ENCODE assay signal across 8 cellular contexts in the genomic region with DNA sequence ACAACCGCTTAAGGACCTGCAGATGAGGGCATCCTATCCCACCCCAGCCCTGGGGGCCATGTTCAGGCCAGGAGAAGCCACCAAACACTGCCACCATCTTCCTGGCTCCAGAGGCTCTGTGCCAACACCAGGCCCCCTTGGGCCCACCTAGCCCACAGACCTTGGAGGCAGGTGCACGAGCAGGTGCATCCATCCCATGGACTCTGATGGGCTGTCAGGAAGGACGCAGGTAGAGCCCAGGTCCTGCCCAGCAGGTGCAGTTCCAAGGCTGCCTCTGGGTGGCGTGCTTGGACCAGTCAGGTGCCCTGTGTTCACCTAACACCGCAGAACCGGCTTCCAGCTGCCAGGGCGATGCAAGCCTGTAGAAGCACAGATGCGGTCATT. TPM values are rescaled to one million over a fixed set of nuclear protein-coding genes. Genes with fewer than 3 reads are reported as not detected.
A peak's percentile ranks its signal among the peaks of the same experiment; 100 is the strongest.
DNase-seq lines count a peak whose midpoint lies in the region; ATAC-seq and TF ChIP-seq lines count a peak whose summit lies in the region.

No MANE protein-coding gene starts in this region.

- H3K4me1 Mint-ChIP-seq in CD14-positive monocyte (no peaks in the 10 kb centered on the region), WTC11 (peaks cover 6% of the 10 kb centered on the region)
- peaks cover 5% of the 10 kb centered on the region in 2 donors for H3K4me1 Mint-ChIP-seq in effector memory CD8-positive, alpha-beta T cell (ENCODE audit: low read depth in 2 of 2)
- peaks cover 6% of the 10 kb centered on the region for H3K4me1 Mint-ChIP-seq in stimulated activated memory B cell treated with anti-CD40 and anti-IgM and Interleukin-4, amounts not matched to agents 10 μg/mL and 1 μg/mL and 100 μg/mL, for 72 hours

- no peak overlapping the region for H2AFZ ChIP-seq in osteoblast (ENCODE audit: low read length)

- no peak overlapping the region for H3K4me2 ChIP-seq in osteoblast (ENCODE audit: insufficient read depth, low read length)

- peak; percentile 99 for TF ChIP-seq RAD21 in Ishikawa (IDR thresholded peaks at IDR 0.05; ENCODE audit: low read depth)

- peaks cover 8% of the 10 kb centered on the region for H3K27me3 ChIP-seq in osteoblast (ENCODE audit: insufficient read depth, low read length)

- H3K27ac Mint-ChIP-seq in CD14-positive monocyte (no peak overlapping the region), WTC11 (no peak overlapping the region)
- no peak overlapping the region for H3K27ac Mint-ChIP-seq in effector memory CD8-positive, alpha-beta T cell
- H3K27ac Mint-ChIP-seq in stimulated activated memory B cell treated with anti-CD40 and anti-IgM and Interleukin-4, amounts not matched to agents 10 μg/mL and 1 μg/mL and 100 μg/mL, for 72 hours = no peak overlapping the region

- DNase-seq in CD14-positive monocyte (ENCODE audit: low spot score) (no peak), WTC11 (ENCODE audit: low spot score) (peak; percentile 99), osteoblast (ENCODE audit: insufficient read length, low spot score, missing footprints) (no peak), T-helper 9 cell (no peak), NOMO-1 treated with DMSO at 0.1 percent for 48 hours (lab: John Stamatoyannopoulos, UW; ENCODE audit: unreplicated experiment) (no peak)
- peak; percentile 14 to 23 (median 14) for DNase-seq in effector memory CD8-positive, alpha-beta T cell

- H3K9me3 Mint-ChIP-seq in CD14-positive monocyte (peaks cover 4 to 33% (median 10%) of the 10 kb centered on the region in 7 donors), WTC11 (no peaks in the 10 kb centered on the region)
- H3K9me3 Mint-ChIP-seq in effector memory CD8-positive, alpha-beta T cell = no peaks in the 10 kb centered on the region
- peaks cover 7% of the 10 kb centered on the region for H3K9me3 Mint-ChIP-seq in stimulated activated memory B cell treated with anti-CD40 and anti-IgM and Interleukin-4, amounts not matched to agents 10 μg/mL and 1 μg/mL and 100 μg/mL, for 72 hours

- no peaks in the 10 kb centered on the region for H3K79me2 ChIP-seq in osteoblast (ENCODE audit: insufficient read depth, low read length)

- intact Hi-C loops in CD14-positive monocyte (cut with micrococcal nuclease) = no loop called here

- ATAC-seq in WTC11 = peak; percentile 99
- peak; percentile 33 for ATAC-seq in effector memory CD8-positive, alpha-beta T cell (replicated peaks)
- no peak for ATAC-seq in stimulated activated memory B cell treated with anti-CD40 and anti-IgM and Interleukin-4, amounts not matched to agents 10 μg/mL and 1 μg/mL and 100 μg/mL, for 72 hours

- H4K20me1 ChIP-seq in osteoblast (ENCODE audit: insufficient read depth, low read length) = no peaks in the 10 kb centered on the region

- no peak overlapping the region for H3K4me3 ChIP-seq in osteoblast (ENCODE audit: insufficient read depth, low read length)

- H3K36me3 Mint-ChIP-seq in CD14-positive monocyte (no peaks in the 10 kb centered on the region), WTC11 (no peaks in the 10 kb centered on the region)
- H3K36me3 Mint-ChIP-seq in effector memory CD8-positive, alpha-beta T cell (ENCODE audit: insufficient read depth) = no peaks in the 10 kb centered on the region
- no peaks in the 10 kb centered on the region for H3K36me3 Mint-ChIP-seq in stimulated activated memory B cell treated with anti-CD40 and anti-IgM and Interleukin-4, amounts not matched to agents 10 μg/mL and 1 μg/mL and 100 μg/mL, for 72 hours

- no peaks in the 10 kb centered on the region for H3K4me1 ChIP-seq in osteoblast (ENCODE audit: insufficient read depth, low read length)

- H3K4me3 Mint-ChIP-seq in CD14-positive monocyte (no peak overlapping the region), WTC11 (no peak overlapping the region)
- no peak overlapping the region for H3K4me3 Mint-ChIP-seq in effector memory CD8-positive, alpha-beta T cell
- H3K4me3 Mint-ChIP-seq in stimulated activated memory B cell treated with anti-CD40 and anti-IgM and Interleukin-4, amounts not matched to agents 10 μg/mL and 1 μg/mL and 100 μg/mL, for 72 hours = no peak overlapping the region

- no peak overlapping the region for H3K27ac ChIP-seq in osteoblast (ENCODE audit: low read depth, low read length)

- TF ChIP-seq CTCF in CD14-positive monocyte (IDR thresholded peaks at IDR 0.05) (peak; percentile 34), WTC11 (IDR thresholded peaks at IDR 0.05) (peak; percentile 92), osteoblast (IDR thresholded peaks at IDR 0.05; ENCODE audit: extremely low read depth, low read depth, low read length) (peak; percentile 50)

- CTCF ChIA-PET in WTC11 (lab: Charles Lee) = interaction anchor here (0.6 to 1.8 kb wide), 33 partner anchors 9 to 211 kb away, joined by 3 to 22 read pairs (median 4); a partner anchor contains a TSS

- H3K27me3 Mint-ChIP-seq in CD14-positive monocyte (ENCODE audit: low read depth in 3 of 3) (peaks cover under 1 to 12% (median 2%) of the 10 kb centered on the region in 3 donors), WTC11 (ENCODE audit: low read depth) (peaks cover 4% of the 10 kb centered on the region)
- peaks cover 35 to 76% of the 10 kb centered on the region in 2 donors for H3K27me3 Mint-ChIP-seq in effector memory CD8-positive, alpha-beta T cell
- peaks cover 68% of the 10 kb centered on the region for H3K27me3 Mint-ChIP-seq in stimulated activated memory B cell treated with anti-CD40 and anti-IgM and Interleukin-4, amounts not matched to agents 10 μg/mL and 1 μg/mL and 100 μg/mL, for 72 hours

- POLR2A ChIA-PET in WTC11 (lab: Charles Lee) = interaction anchor here (1.0 to 1.2 kb wide), 2 partner anchors 72 to 78 kb away, joined by 3 to 4 read pairs; a partner anchor contains a TSS

- no peak for TF ChIP-seq EP300 in Ishikawa (IDR thresholded peaks at IDR 0.05; ENCODE audit: borderline replicate concordance)

- no peaks in the 10 kb centered on the region for H3K36me3 ChIP-seq in osteoblast (ENCODE audit: insufficient read depth, low read length)

- H3K9me3 ChIP-seq in osteoblast (ENCODE audit: low read depth, low read length) = no peaks in the 10 kb centered on the region

TF ChIP-seq in Ishikawa, 13 proteins besides CTCF, POLR2A, EP300 and RAD21:
- TF ChIP-seq CEBPB (IDR thresholded peaks at IDR 0.05) (no peak), CREB1 (IDR thresholded peaks at IDR 0.05; ENCODE audit: low read depth) (no peak), YY1 (IDR thresholded peaks at IDR 0.05; ENCODE audit: low read depth) (0 out of 2 replicates have a peak, but pooled peaks have one; percentile 7)
- TF ChIP-seq, protein P1, sequence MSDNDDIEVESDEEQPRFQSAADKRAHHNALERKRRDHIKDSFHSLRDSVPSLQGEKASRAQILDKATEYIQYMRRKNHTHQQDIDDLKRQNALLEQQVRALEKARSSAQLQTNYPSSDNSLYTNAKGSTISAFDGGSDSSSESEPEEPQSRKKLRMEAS (IDR thresholded peaks at IDR 0.05) = peak; percentile 34; the same call in 1 of the 2 replicates

TF ChIP-seq in WTC11, 78 proteins besides CTCF, POLR2A, EP300 and RAD21:
- TF ChIP-seq, protein P2, sequence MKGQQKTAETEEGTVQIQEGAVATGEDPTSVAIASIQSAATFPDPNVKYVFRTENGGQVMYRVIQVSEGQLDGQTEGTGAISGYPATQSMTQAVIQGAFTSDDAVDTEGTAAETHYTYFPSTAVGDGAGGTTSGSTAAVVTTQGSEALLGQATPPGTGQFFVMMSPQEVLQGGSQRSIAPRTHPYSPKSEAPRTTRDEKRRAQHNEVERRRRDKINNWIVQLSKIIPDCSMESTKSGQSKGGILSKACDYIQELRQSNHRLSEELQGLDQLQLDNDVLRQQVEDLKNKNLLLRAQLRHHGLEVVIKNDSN (CRISPR knock-in tag; IDR thresholded peaks at IDR 0.05) = peak; percentile 30; the same call in 1 of the 2 replicates
- TF ChIP-seq SP1 (CRISPR knock-in tag; conservative IDR thresholded peaks at IDR 0.05) (peak; percentile 47; the same call in 1 of the 2 replicates), FOXP1 (CRISPR knock-in tag; IDR thresholded peaks at IDR 0.05; ENCODE audit: borderline replicate concordance) (peak; percentile 71; the same call in 1 of the 2 replicates), ESRRA (CRISPR knock-in tag; IDR thresholded peaks at IDR 0.05; ENCODE audit: borderline replicate concordance) (no peak)

RNA-seq across cellular contexts. Expression of a gene that starts 22.8 kb away (rescaled TPM):
- 1 to 10 TPM; 3.7 to 6.3 TPM for polyA plus RNA-seq in CD14-positive monocyte
- total RNA-seq in WTC11 (2021) (7.1 to 13.1 TPM (median 13.0 TPM) in 3 replicates), osteoblast (not detected in 2 replicates)

RNA-seq across cellular contexts. Expression of a gene that starts 26.5 kb away (rescaled TPM):
- not detected for polyA plus RNA-seq in CD14-positive monocyte
- total RNA-seq in WTC11 (2021) = 0.14 to 0.31 TPM (median 0.16 TPM) in 3 replicates
- total RNA-seq in osteoblast = not detected in 2 replicates

Comparison
In these comparisons a context has a peak if more than half of its experiments do, and no peak if none do; other contexts are left out.
1. DNase-seq: peak in WTC11 (single experiment) and effector memory CD8-positive, alpha-beta T cell (3 of 3); none in CD14-positive monocyte (single experiment), osteoblast (single experiment), T-helper 9 cell (single experiment) and NOMO-1 treated with DMSO at 0.1 percent for 48 hours (single experiment).
2. CTCF ChIP-seq: peak in every context shown above with its lines; median percentile 92 in WTC11; 50 in osteoblast; 34 in CD14-positive monocyte.